In genomic region chr3:140198242-140198641, GRCh38 we compare ENCODE assay signal across 23 cellular contexts.
DNase-seq lines count a peak whose midpoint lies in the region; ATAC-seq, FAIRE-seq and TF ChIP-seq lines count a peak whose summit lies in the region.
"Had no signal": no experiment of that assay in that cellular context is flagged by ENCODE, and none has a peak within 500 bp of the region (broad histone marks: within the 10 kb centered on the region; RNA-seq: fewer than 3 reads in every experiment).

No MANE protein-coding gene starts in this region.

- FAIRE-seq in urothelium cell line (lab: Jason Lieb, UNC), result no peak
- FAIRE-seq: GM12892 had no signal

- H3K36me3 ChIP-seq in left ventricle myocardium inferior, result no peaks in the 10 kb centered on the region
- H3K36me3 ChIP-seq: ascending aorta; BLaER1 treated with 17β-estradiol and CSF1 and Interleukin-3, amounts not matched to agents 10 nM and 100 nM; neutrophil had no signal

- no peak for DNase-seq in left ventricle myocardium superior
- no peak for DNase-seq in left ventricle myocardium inferior
- DNase-seq in NCI-H82 treated with DMSO at 0.1 percent for 48 hours (lab: John Stamatoyannopoulos, UW; ENCODE audit: unreplicated experiment), result peak; percentile 89
- DNase-seq in inferior parietal cortex (ENCODE audit: extremely low spot score), result peak; percentile 79
- DNase-seq in SKM-1 (lab: John Stamatoyannopoulos, UW; ENCODE audit: unreplicated experiment), result no peak
- no peak for DNase-seq in urothelium cell line (ENCODE audit: low spot score)
- no peak for DNase-seq in stimulated activated CD4-positive, alpha-beta T cell treated with anti-CD3 and anti-CD28 coated beads, Interleukin-2, amount 100 ng/mL, for 48 hours
- no peak for DNase-seq in NCI-H748 (lab: John Stamatoyannopoulos, UW; ENCODE audit: unreplicated experiment)
- DNase-seq: activated CD4-positive, alpha-beta T cell treated with anti-CD3 and anti-CD28 coated beads, Interleukin-2, amount 10 ng/mL, durations not matched to agents 7 days and 5 days; central memory CD4-positive, alpha-beta T cell; glutamatergic neuron; NCI-H187 treated with DMSO at 0.1 percent for 48 hours; NCI-H526; stimulated activated CD4-positive, alpha-beta T cell treated with anti-CD3 and anti-CD28 coated beads, Interleukin-4, amount 100 ng/mL, for 1 hour; stimulated activated naive CD4-positive, alpha-beta T cell treated with Interleukin-2 at 50 U/mL for 16 hours had no signal

- peak; percentile 75 for ATAC-seq in left ventricle myocardium superior
- ATAC-seq: activated naive CD4-positive, alpha-beta T cell treated with anti-CD3 and anti-CD28 coated beads, Interleukin-2, amount 50 U/mL, for 72 hours; activated T-helper 17 cell treated with anti-CD3 and anti-CD28 coated beads, Interleukin-2, amount 50 U/mL, for 72 hours had no signal

- no peak overlapping the region for H3K4me3 ChIP-seq in left ventricle myocardium inferior
- H3K4me3 ChIP-seq: ascending aorta; BLaER1 treated with 17β-estradiol and CSF1 and Interleukin-3, amounts not matched to agents 10 nM and 100 nM; smooth muscle cell had no signal

- peaks cover 7% of the 10 kb centered on the region for H3K9me3 ChIP-seq in left ventricle myocardium inferior (replicated peaks)
- H3K9me3 ChIP-seq: neutrophil had no signal

- H3K27ac ChIP-seq in left ventricle myocardium inferior (replicated peaks), result no peak overlapping the region
- H3K27ac ChIP-seq: ascending aorta; BLaER1 treated with 17β-estradiol and CSF1 and Interleukin-3, amounts not matched to agents 10 nM and 100 nM; KMS-11; neutrophil had no signal

- intact Hi-C loops in left ventricle myocardium superior (cut with micrococcal nuclease), result no loop called here
- intact Hi-C loops in left ventricle myocardium inferior (cut with micrococcal nuclease), result no loop called here

- H3K4me1 ChIP-seq in left ventricle myocardium inferior, result peaks cover 20% of the 10 kb centered on the region
- H3K4me1 ChIP-seq: ascending aorta; BLaER1 treated with 17β-estradiol and CSF1 and Interleukin-3, amounts not matched to agents 10 nM and 100 nM had no signal

- TF ChIP-seq CTCF in left ventricle myocardium inferior (IDR thresholded peaks at IDR 0.05; ENCODE audit: borderline replicate concordance), result no peak

- no peaks in the 10 kb centered on the region for H3K27me3 ChIP-seq in left ventricle myocardium inferior (ENCODE audit: low read depth)
- H3K27me3 ChIP-seq: ascending aorta; BLaER1 treated with 17β-estradiol and CSF1 and Interleukin-3, amounts not matched to agents 10 nM and 100 nM; neutrophil had no signal

Comparison
In these comparisons a context has a peak if more than half of its experiments do, and no peak if none do; other contexts are left out.
1. DNase-seq: peak in NCI-H82 treated with DMSO at 0.1 percent for 48 hours (single experiment) and inferior parietal cortex (single experiment); none in left ventricle myocardium superior (single experiment), left ventricle myocardium inferior (single experiment), SKM-1 (single experiment), urothelium cell line (single experiment), stimulated activated CD4-positive, alpha-beta T cell treated with anti-CD3 and anti-CD28 coated beads, Interleukin-2, amount 100 ng/mL, for 48 hours (0 of 2) and NCI-H748 (single experiment).